ENCODE assay signal across 16 cellular contexts in the genomic region with DNA sequence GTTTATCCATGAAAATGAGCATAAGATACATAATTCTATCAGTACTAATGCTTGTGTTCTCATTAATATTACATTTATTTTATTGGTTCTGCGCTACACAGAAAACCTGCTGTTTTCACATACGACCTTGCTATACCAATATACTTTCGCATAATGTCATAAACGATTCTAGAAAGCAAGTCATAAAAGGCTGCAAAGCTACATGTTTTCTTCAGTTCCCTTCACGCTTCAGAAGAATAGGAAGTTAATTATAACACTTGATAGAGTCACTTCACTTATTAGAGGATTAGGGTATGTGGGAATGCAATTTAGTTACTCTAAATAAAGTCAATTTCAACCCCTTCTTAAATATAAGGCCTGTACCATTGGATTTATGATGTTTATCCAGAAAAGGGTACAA. TPM values are rescaled to one million over a fixed set of nuclear protein-coding genes. Genes with fewer than 3 reads are reported as not detected.
DNase-seq lines count a peak whose midpoint lies in the region; ATAC-seq and TF ChIP-seq lines count a peak whose summit lies in the region.
"Had no signal": no experiment of that assay in that cellular context is flagged by ENCODE, and none has a peak within 500 bp of the region (broad histone marks: within the 10 kb centered on the region; RNA-seq: fewer than 3 reads in every experiment).

No MANE protein-coding gene starts in this region.

- peaks cover 0 to 17% (median 8%) of the 10 kb centered on the region in 4 donors for H3K4me1 ChIP-seq in tibial artery
- H3K4me1 ChIP-seq: BE2C had no signal

- H3K27me3 ChIP-seq in tibial artery, result no peaks in the 10 kb centered on the region
- H3K27me3 ChIP-seq: BE2C had no signal

- peaks cover 7% of the 10 kb centered on the region for H3K4me1 Mint-ChIP-seq in activated CD4-positive, alpha-beta memory T cell treated with anti-CD3 and anti-CD28 coated beads, Interleukin-2, amount 10 ng/mL, durations not matched to agents 7 days and 5 days
- peaks cover 15% of the 10 kb centered on the region for H3K4me1 Mint-ChIP-seq in activated T-cell treated with anti-CD3 and anti-CD28 coated beads, Interleukin-2, amount 50 U/mL, for 72 hours (ENCODE audit: low read depth)

- H3K27ac Mint-ChIP-seq in activated CD4-positive, alpha-beta memory T cell treated with anti-CD3 and anti-CD28 coated beads, Interleukin-2, amount 10 ng/mL, durations not matched to agents 7 days and 5 days, result no peak overlapping the region
- H3K27ac Mint-ChIP-seq in activated T-cell treated with anti-CD3 and anti-CD28 coated beads, Interleukin-2, amount 50 U/mL, for 72 hours, result no peak overlapping the region
- H3K27ac Mint-ChIP-seq: brain; stimulated activated naive CD8-positive, alpha-beta T cell treated with anti-CD3 and anti-CD28 coated beads, Interleukin-15, amount 100 ng/mL, for 72 hours had no signal

- no peak overlapping the region for H3K4me3 ChIP-seq in tibial artery

- no peak overlapping the region for H3K4me3 Mint-ChIP-seq in activated CD4-positive, alpha-beta memory T cell treated with anti-CD3 and anti-CD28 coated beads, Interleukin-2, amount 10 ng/mL, durations not matched to agents 7 days and 5 days
- H3K4me3 Mint-ChIP-seq in activated T-cell treated with anti-CD3 and anti-CD28 coated beads, Interleukin-2, amount 50 U/mL, for 72 hours, result no peak overlapping the region
- H3K4me3 Mint-ChIP-seq: brain; stimulated activated naive CD8-positive, alpha-beta T cell treated with anti-CD3 and anti-CD28 coated beads, Interleukin-15, amount 100 ng/mL, for 72 hours had no signal

- peaks cover 41% of the 10 kb centered on the region for H3K36me3 Mint-ChIP-seq in activated CD4-positive, alpha-beta memory T cell treated with anti-CD3 and anti-CD28 coated beads, Interleukin-2, amount 10 ng/mL, durations not matched to agents 7 days and 5 days (ENCODE audit: low read depth)
- peaks cover 3 to 12% of the 10 kb centered on the region in 2 donors for H3K36me3 Mint-ChIP-seq in activated T-cell treated with anti-CD3 and anti-CD28 coated beads, Interleukin-2, amount 50 U/mL, for 72 hours (ENCODE audit: insufficient read depth in 2 of 2)

- no peak overlapping the region for H3K27ac ChIP-seq in tibial artery

- no peaks in the 10 kb centered on the region for H3K27me3 Mint-ChIP-seq in activated CD4-positive, alpha-beta memory T cell treated with anti-CD3 and anti-CD28 coated beads, Interleukin-2, amount 10 ng/mL, durations not matched to agents 7 days and 5 days
- H3K27me3 Mint-ChIP-seq in activated T-cell treated with anti-CD3 and anti-CD28 coated beads, Interleukin-2, amount 50 U/mL, for 72 hours (ENCODE audit: low read depth), result no peaks in the 10 kb centered on the region
- H3K27me3 Mint-ChIP-seq: brain; stimulated activated naive CD8-positive, alpha-beta T cell treated with anti-CD3 and anti-CD28 coated beads, Interleukin-15, amount 100 ng/mL, for 72 hours had no signal

- H3K36me3 ChIP-seq in tibial artery, result peaks cover 16 to 39% (median 23%) of the 10 kb centered on the region in 3 donors
- H3K36me3 ChIP-seq: BE2C had no signal

- TF ChIP-seq CTCF in tibial artery (IDR thresholded peaks at IDR 0.05), result no peak

- H3K9me3 Mint-ChIP-seq in activated CD4-positive, alpha-beta memory T cell treated with anti-CD3 and anti-CD28 coated beads, Interleukin-2, amount 10 ng/mL, durations not matched to agents 7 days and 5 days, result no peaks in the 10 kb centered on the region
- no peaks in the 10 kb centered on the region for H3K9me3 Mint-ChIP-seq in activated T-cell treated with anti-CD3 and anti-CD28 coated beads, Interleukin-2, amount 50 U/mL, for 72 hours
- H3K9me3 Mint-ChIP-seq: brain; stimulated activated naive CD8-positive, alpha-beta T cell treated with anti-CD3 and anti-CD28 coated beads, Interleukin-15, amount 100 ng/mL, for 72 hours had no signal

- DNase-seq in left kidney (ENCODE audit: low read depth, low spot score), result peak; percentile 6
- DNase-seq in NCI-H69 (lab: John Stamatoyannopoulos, UW), result no peak
- DNase-seq in activated CD4-positive, alpha-beta memory T cell treated with anti-CD3 and anti-CD28 coated beads, Interleukin-2, amount 10 ng/mL, durations not matched to agents 7 days and 5 days, result no peak
- DNase-seq in tibial artery, result no peak
- DNase-seq in activated T-cell treated with anti-CD3 and anti-CD28 coated beads, Interleukin-2, amount 50 U/mL, for 72 hours, result no peak
- DNase-seq: activated naive CD4-positive, alpha-beta T cell treated with Interleukin-2 at 50 U/mL for 16 hours; BE2C; mesenchymal stem cell; NCI-H187 treated with DMSO at 0.1 percent for 48 hours; nucleus accumbens; stimulated activated naive CD8-positive, alpha-beta T cell treated with anti-CD3 and anti-CD28 coated beads, Interleukin-15, amount 100 ng/mL, for 72 hours had no signal

- CTCF ChIA-PET in activated CD4-positive, alpha-beta memory T cell treated with anti-CD3 and anti-CD28 coated beads, Interleukin-2, amount 10 ng/mL, durations not matched to agents 7 days and 5 days (lab: Charles Lee), result interaction anchor here (1.8 kb wide), 1 partner anchor 165 kb away, joined by 5 read pairs; no protein-coding TSS in a partner anchor

- intact Hi-C loops in tibial artery (cut with DNase I; ENCODE audit: low total_unique reads), result no loop called here

- POLR2A ChIA-PET in activated CD4-positive, alpha-beta memory T cell treated with anti-CD3 and anti-CD28 coated beads, Interleukin-2, amount 10 ng/mL, durations not matched to agents 7 days and 5 days (lab: Charles Lee), result no interaction called here

- ATAC-seq in GM18519 (IDR thresholded peaks at IDR 0.05; ENCODE audit: low FRiP score, unreplicated experiment) (peak; percentile 87), GM21423 (IDR thresholded peaks at IDR 0.05; ENCODE audit: unreplicated experiment) (peak; percentile 72), HG03097 (IDR thresholded peaks at IDR 0.05; ENCODE audit: low FRiP score, unreplicated experiment) (peak; percentile 57)
- no peak for ATAC-seq in activated T-cell treated with anti-CD3 and anti-CD28 coated beads, Interleukin-2, amount 50 U/mL, for 72 hours (replicated peaks in 1 of 2)
- ATAC-seq: Right ventricle myocardium inferior; stimulated activated naive CD8-positive, alpha-beta T cell treated with anti-CD3 and anti-CD28 coated beads, Interleukin-15, amount 100 ng/mL, for 72 hours had no signal

- H3K9me3 ChIP-seq in tibial artery, result no peaks in the 10 kb centered on the region
- H3K9me3 ChIP-seq: BE2C had no signal

RNA-seq across cellular contexts. Expression of a gene that starts 29.0 kb away (rescaled TPM):
- total RNA-seq in activated CD4-positive, alpha-beta memory T cell treated with anti-CD3 and anti-CD28 coated beads, Interleukin-2, amount 10 ng/mL, durations not matched to agents 7 days and 5 days, result 10 to 100 TPM; 47.4 to 47.8 TPM
- total RNA-seq in activated T-cell treated with anti-CD3 and anti-CD28 coated beads, Interleukin-2, amount 50 U/mL, for 72 hours, result 10 to 100 TPM; 36.9 to 39.5 TPM

Comparison
In these comparisons a context has a peak if more than half of its experiments do, and no peak if none do; other contexts are left out.
1. ATAC-seq: peak in GM18519 (single experiment), GM21423 (single experiment) and HG03097 (single experiment); none in activated T-cell treated with anti-CD3 and anti-CD28 coated beads, Interleukin-2, amount 50 U/mL, for 72 hours (0 of 2).